In genomic region chr21:44918581-44919033, GRCh38 we compare ENCODE assay signal across 12 cellular contexts. TPM values are rescaled to one million over a fixed set of nuclear protein-coding genes. Genes with fewer than 3 reads are reported as not detected.
DNase-seq lines count a peak whose midpoint lies in the region; ATAC-seq and TF ChIP-seq lines count a peak whose summit lies in the region.
"Had no signal": no experiment of that assay in that cellular context is flagged by ENCODE, and none has a peak within 500 bp of the region (broad histone marks: within the 10 kb centered on the region; RNA-seq: fewer than 3 reads in every experiment).

No MANE protein-coding gene starts in this region.

- peak overlapping the region in 3 of 6 donors; percentile 59 to 94 (median 78) for H3K27ac Mint-ChIP-seq in naive B cell

- H3K9me3 ChIP-seq in BLaER1 treated with 17β-estradiol and CSF1 and Interleukin-3, amounts not matched to agents 10 nM and 100 nM (replicated peaks in 1 of 11), result peaks cover 0 to 1% (median 0%) of the 10 kb centered on the region in 11 experiments; a peak in 4 of 22 replicates
- H3K9me3 ChIP-seq in DND-41 (ENCODE audit: insufficient read depth, low read length, severe bottlenecking), result no peaks in the 10 kb centered on the region
- H3K9me3 ChIP-seq: SJSA1 had no signal

- H2AFZ ChIP-seq in DND-41 (ENCODE audit: low read depth, low read length), result no peak overlapping the region

- TF ChIP-seq CTCF in DND-41 (IDR thresholded peaks at IDR 0.05; ENCODE audit: borderline replicate concordance, extremely low read depth, low read length, poor library complexity, severe bottlenecking), result no peak

- no peak for ATAC-seq in DND-41 (ENCODE audit: insufficient read depth, low read depth)
- ATAC-seq in naive B cell (ENCODE audit: low read depth in 2 of 2), result no peak
- ATAC-seq in GM18867 (IDR thresholded peaks at IDR 0.05; ENCODE audit: unreplicated experiment), result no peak

- peaks cover 0 to 16% of the 10 kb centered on the region in 2 donors for H3K36me3 Mint-ChIP-seq in naive B cell

- peak overlapping the region; percentile 7 to 94 (median 93); a peak in 21 of 22 replicates for H3K9ac ChIP-seq in BLaER1 treated with 17β-estradiol and CSF1 and Interleukin-3, amounts not matched to agents 10 nM and 100 nM
- H3K9ac ChIP-seq in DND-41 (ENCODE audit: low read depth, low read length), result peak overlapping the region; percentile 80; the same call in 1 of the 2 replicates

- peak overlapping the region in 9 of 10 experiments; percentile 80 to 100 (median 95); a peak in 18 of 20 replicates for H3K4me3 ChIP-seq in BLaER1 treated with 17β-estradiol and CSF1 and Interleukin-3, amounts not matched to agents 10 nM and 100 nM
- no peak overlapping the region for H3K4me3 ChIP-seq in DND-41 (ENCODE audit: low read depth in 1 of 2, low read length in 2 of 2)
- H3K4me3 ChIP-seq: SJSA1 had no signal

- H3K36me3 ChIP-seq in BLaER1 treated with 17β-estradiol and CSF1 and Interleukin-3, amounts not matched to agents 10 nM and 100 nM, result peaks cover 0 to 72% (median 35%) of the 10 kb centered on the region in 11 experiments; a peak in 18 of 22 replicates
- H3K36me3 ChIP-seq in DND-41 (ENCODE audit: insufficient read depth, low read length), result peaks cover 23% of the 10 kb centered on the region

- peak overlapping the region; percentile 71 to 97 (median 85) for H3K4me3 Mint-ChIP-seq in naive B cell

- no peaks in the 10 kb centered on the region for H3K27me3 ChIP-seq in BLaER1 treated with 17β-estradiol and CSF1 and Interleukin-3, amounts not matched to agents 10 nM and 100 nM
- H3K27me3 ChIP-seq in DND-41 (ENCODE audit: insufficient read depth, low read length, poor library complexity), result no peaks in the 10 kb centered on the region
- H3K27me3 ChIP-seq: SJSA1 had no signal

- H3K4me1 ChIP-seq in BLaER1 treated with 17β-estradiol and CSF1 and Interleukin-3, amounts not matched to agents 10 nM and 100 nM, result peaks cover 76 to 97% (median 83%) of the 10 kb centered on the region in 10 experiments
- peaks cover 63% of the 10 kb centered on the region for H3K4me1 ChIP-seq in DND-41 (ENCODE audit: insufficient read depth, low read length)

- H3K4me1 Mint-ChIP-seq in naive B cell, result peaks cover 53 to 91% (median 83%) of the 10 kb centered on the region in 3 donors

- H3K79me2 ChIP-seq in DND-41 (ENCODE audit: insufficient read depth, low read length), result peaks cover 51% of the 10 kb centered on the region

- peaks cover 22 to 68% (median 66%) of the 10 kb centered on the region in 11 experiments; a peak in 21 of 22 replicates for H4K20me1 ChIP-seq in BLaER1 treated with 17β-estradiol and CSF1 and Interleukin-3, amounts not matched to agents 10 nM and 100 nM
- peaks cover 18% of the 10 kb centered on the region for H4K20me1 ChIP-seq in DND-41 (ENCODE audit: insufficient read depth, low read length)

- H3K9me3 Mint-ChIP-seq in naive B cell, result peaks cover 0 to 2% (median 0%) of the 10 kb centered on the region in 7 donors

- DNase-seq in DND-41 (no peak), astrocyte of the hippocampus (ENCODE audit: low read depth, low spot score) (peak; percentile 51), naive B cell (no peak), SK-N-DZ (ENCODE audit: low spot score) (no peak), NCI-H748 (lab: John Stamatoyannopoulos, UW; ENCODE audit: unreplicated experiment) (no peak), mucosa of gallbladder (ENCODE audit: low spot score) (no peak)
- DNase-seq: NCI-H1048, NCI-H774 had no signal

- peak overlapping the region; percentile 94 to 100 (median 97) for H3K4me2 ChIP-seq in BLaER1 treated with 17β-estradiol and CSF1 and Interleukin-3, amounts not matched to agents 10 nM and 100 nM
- H3K4me2 ChIP-seq in DND-41 (ENCODE audit: insufficient read depth, low read length), result peak overlapping the region; percentile 25; the same call in 1 of the 2 replicates

- H3K27me3 Mint-ChIP-seq in naive B cell, result no peaks in the 10 kb centered on the region

- peak overlapping the region in 7 of 11 experiments; percentile 26 to 99 (median 95); a peak in 10 of 22 replicates for H3K27ac ChIP-seq in BLaER1 treated with 17β-estradiol and CSF1 and Interleukin-3, amounts not matched to agents 10 nM and 100 nM
- H3K27ac ChIP-seq in DND-41 (ENCODE audit: low read length), result 0 out of 2 replicates have a peak overlapping the region, but pooled peaks have one; percentile 16
- H3K27ac ChIP-seq: epithelial cell of prostate, SJSA1 had no signal

RNA-seq across cellular contexts. Expression of gene ITGB2, which starts 2.1 kb away (rescaled TPM):
- polyA plus RNA-seq in naive B cell (ENCODE audit: low read depth in 6 of 6), result 100 to 1,000 TPM; 220 to 346 (median 303) TPM
- polyA plus RNA-seq in SK-N-DZ (2014; cell fraction: cytosol; rRNA removed), result 0.07 TPM in 1 of 2 replicates, not detected in the other
- 0.13 TPM in 1 of 2 replicates, not detected in the other for polyA plus RNA-seq in SK-N-DZ (2014; cell fraction: nucleus; rRNA removed)
- total RNA-seq in mucosa of gallbladder, result 84.5 TPM

RNA-seq across cellular contexts. Expression of gene SLX9, which starts 21.2 kb away (rescaled TPM):
- polyA plus RNA-seq in naive B cell (ENCODE audit: low read depth in 6 of 6), result 10 to 100 TPM in 5 of 6 donors, 1 to 10 TPM in 1; 7.8 to 14.2 (median 12.3) TPM
- polyA plus RNA-seq in SK-N-DZ (2014; cell fraction: cytosol; rRNA removed), result 17.1 and 23.9 TPM in 2 replicates
- 12.7 and 14.2 TPM in 2 replicates for polyA plus RNA-seq in SK-N-DZ (2014; cell fraction: nucleus; rRNA removed)
- 34.6 TPM for total RNA-seq in mucosa of gallbladder

RNA-seq across cellular contexts. Expression of gene PTTG1IP, which starts 45.1 kb away (rescaled TPM):
- 10 to 100 TPM; 28.1 to 43.5 (median 36.1) TPM for polyA plus RNA-seq in naive B cell (ENCODE audit: low read depth in 6 of 6)
- polyA plus RNA-seq in SK-N-DZ (2014; cell fraction: cytosol; rRNA removed), result 183 and 199 TPM in 2 replicates
- polyA plus RNA-seq in SK-N-DZ (2014; cell fraction: nucleus; rRNA removed), result 130 and 133 TPM in 2 replicates
- total RNA-seq in mucosa of gallbladder, result 295 TPM

Comparison
In these comparisons a context has a peak if more than half of its experiments do, and no peak if none do; other contexts are left out.
1. H3K4me3 ChIP-seq: peak in BLaER1 treated with 17β-estradiol and CSF1 and Interleukin-3, amounts not matched to agents 10 nM and 100 nM (9 of 10); none in DND-41 (0 of 2).